In the genomic region with DNA sequence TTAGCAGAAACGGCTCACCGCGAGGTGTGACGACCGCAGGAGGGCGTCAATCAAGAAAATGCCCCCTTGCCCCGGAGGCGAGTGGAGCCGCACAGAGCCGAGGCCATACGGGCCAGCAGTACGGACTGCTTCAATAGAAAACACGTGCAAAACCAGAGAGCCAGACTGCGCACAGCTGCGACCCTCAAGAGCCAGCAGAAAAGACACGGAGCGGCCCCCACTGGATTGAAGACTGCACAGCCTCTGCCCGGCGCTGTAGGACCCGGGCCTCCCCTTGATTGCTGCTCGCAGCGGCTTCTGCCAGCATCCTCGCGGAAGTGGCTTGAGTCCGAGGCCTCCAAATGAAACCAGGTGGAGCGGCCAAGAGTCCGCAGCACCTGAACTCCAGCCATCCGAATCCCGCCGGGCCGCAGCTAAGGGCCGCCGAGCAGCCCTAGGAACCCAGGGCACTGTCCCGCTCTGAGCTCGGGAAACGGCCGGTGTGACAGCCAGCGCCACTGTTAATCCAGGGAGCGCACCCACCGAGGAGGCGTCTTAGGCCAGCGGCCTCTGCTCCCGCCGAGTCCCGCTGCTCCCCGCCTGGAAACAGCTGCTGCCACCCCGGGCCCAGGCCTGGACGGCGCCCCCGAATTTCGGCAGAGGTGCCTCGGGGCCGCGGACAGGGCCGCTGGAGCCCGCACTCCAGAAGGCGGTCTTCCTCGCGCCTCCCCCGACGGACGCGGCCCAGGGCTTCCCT, we compare ENCODE assay signal across 1 cellular context.
TF ChIP-seq lines count a peak whose summit lies in the region.

No MANE protein-coding gene starts in this region.

TF ChIP-seq in HCT116, 20 proteins besides CTCF, POLR2A, EP300 and RAD21 (continued from another document):
- no peak for TF ChIP-seq REST (IDR thresholded peaks at IDR 0.05; ENCODE audit: low read depth)
